Comparison of ENCODE assay signal across 8 cellular contexts in the genomic region with DNA sequence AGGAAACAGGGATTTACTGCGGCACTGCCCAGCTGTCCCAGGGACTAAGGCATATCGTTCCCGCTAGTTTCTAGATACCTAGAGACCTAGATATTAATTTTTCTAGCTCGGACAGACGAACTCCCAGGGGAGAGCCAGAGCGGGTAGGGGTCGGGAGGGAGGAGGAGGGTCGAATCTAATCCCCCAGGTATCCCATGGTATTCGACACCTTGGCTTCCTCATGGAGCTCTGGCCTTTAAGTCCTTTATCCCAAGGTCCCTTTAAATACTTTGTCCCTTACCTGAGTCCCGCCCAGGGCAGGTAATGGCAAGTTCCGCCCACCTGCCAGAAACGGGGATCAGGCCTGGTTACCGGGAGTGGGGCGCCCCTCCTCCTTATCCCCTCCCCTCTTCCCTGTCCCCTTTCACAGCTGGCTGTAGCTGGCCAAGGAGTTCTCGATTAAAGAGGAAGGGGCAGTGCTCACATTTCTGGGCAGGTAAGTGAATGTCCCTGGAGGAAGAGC. TPM values are rescaled to one million over a fixed set of nuclear protein-coding genes. Genes with fewer than 3 reads are reported as not detected.
DNase-seq lines count a peak whose midpoint lies in the region; ATAC-seq and TF ChIP-seq lines count a peak whose summit lies in the region.

A gene (plus strand): TSS at position 310 of the 502 bp plus-strand sequence. CDS start 1,904 bp downstream, outside the sequence.

- in situ Hi-C loops in GM23248 (cut with MboI): no loop called here

- intact Hi-C loops in sciatic nerve (cut with DNase I): loop anchor here (10.0 kb wide), 1 partner anchor 94 kb away; a partner anchor contains a TSS

- no peak for TF ChIP-seq CTCF in foreskin keratinocyte (conservative IDR thresholded peaks at IDR 0.05)

- H4K20me1 ChIP-seq in GM23248 (ENCODE audit: insufficient read depth): no peaks in the 10 kb centered on the region

- H3K4me3 ChIP-seq in GM23248 (peak within 1 kb of the TSS; percentile 83), SK-N-MC (peak within 1 kb of the TSS; percentile 100)

- no peaks in the 10 kb centered on the region; the same call in 1 of the 2 replicates for H3F3A ChIP-seq in GM23248 (ENCODE audit: insufficient read depth)

- 26 to 30% methylated on average over 15 of the region's 15 CpGs for WGBS in GM23248 (ENCODE audit: low coverage in 1 of 2, low lambda C conversion rate in 2 of 2, missing lambda C conversion rate in 2 of 2), 2 experiments

- peak within 1 kb of the TSS; percentile 85 for H3K9ac ChIP-seq in GM23248
- H3K9ac ChIP-seq in SK-N-MC (ENCODE audit: insufficient read length): peak within 1 kb of the TSS; percentile 91

- H3K4me1 ChIP-seq in GM23248 (ENCODE audit: insufficient read depth): peaks cover 8% of the 10 kb centered on the region
- H3K4me1 ChIP-seq in foreskin keratinocyte: peaks cover 8% of the 10 kb centered on the region

- DNase-seq in GM23248: no peak
- no peak for DNase-seq in SK-N-MC (ENCODE audit: low read depth, low spot score)
- DNase-seq in foreskin keratinocyte: peak in 1 of 2 donors; percentile 29
- no peak for DNase-seq in sciatic nerve (ENCODE audit: low spot score)
- no peak for DNase-seq in effector CD4-positive, alpha-beta T cell
- DNase-seq in activated CD4-positive, CD25-positive, alpha-beta regulatory T cell treated with anti-CD3 and anti-CD28 coated beads, Interleukin-2, amount 50 U/mL, for 72 hours: no peak
- DNase-seq in activated CD8-positive, alpha-beta memory T cell treated with anti-CD3 and anti-CD28 coated beads, Interleukin-2, amount 50 U/mL, for 48 hours: no peak

- H3K79me2 ChIP-seq in GM23248 (ENCODE audit: insufficient read depth): peaks cover 42% of the 10 kb centered on the region

- H3K27ac ChIP-seq in GM23248: peak within 1 kb of the TSS; percentile 18
- peak within 1 kb of the TSS; percentile 72; the same call in 1 of the 2 replicates for H3K27ac ChIP-seq in SK-N-MC
- H3K27ac ChIP-seq in foreskin keratinocyte: peak within 1 kb of the TSS; percentile 29

- no peaks in the 10 kb centered on the region for H3K27me3 ChIP-seq in GM23248 (replicated peaks; ENCODE audit: insufficient read depth)
- no peaks in the 10 kb centered on the region for H3K27me3 ChIP-seq in foreskin keratinocyte

- H3K9me3 ChIP-seq in GM23248 (ENCODE audit: low read depth) (no peaks in the 10 kb centered on the region), SK-N-MC (ENCODE audit: low read depth, low read length) (no peaks in the 10 kb centered on the region)

- peak within 1 kb of the TSS; percentile 95 for H2AFZ ChIP-seq in GM23248

- peak within 1 kb of the TSS; percentile 92 for H3K4me2 ChIP-seq in GM23248 (ENCODE audit: unreplicated experiment)

- no peaks in the 10 kb centered on the region for H3K9me2 ChIP-seq in GM23248 (ENCODE audit: insufficient read depth)

- H3K36me3 ChIP-seq in GM23248 (ENCODE audit: low read depth): peaks cover 3% of the 10 kb centered on the region; the same call in 1 of the 2 replicates
- peaks cover 7% of the 10 kb centered on the region for H3K36me3 ChIP-seq in SK-N-MC (ENCODE audit: insufficient read depth, low read length)

- peak; percentile 21 for ATAC-seq in foreskin keratinocyte
- ATAC-seq in sciatic nerve: peak; percentile 6
- ATAC-seq in HG03342 (IDR thresholded peaks at IDR 0.05; ENCODE audit: unreplicated experiment): no peak

RNA-seq across cellular contexts. Expression of the gene that starts here (rescaled TPM):
- total RNA-seq in GM23248 (2014; rRNA removed; shearing (Covaris generic)): not detected in 2 replicates
- polyA plus RNA-seq in GM23248 (2016; fragmentation: Nextera tagmentation; extraction: Ambion mirVana) (0.13 and 0.18 TPM in 2 replicates), foreskin keratinocyte (9.3 and 9.5 TPM in 2 replicates)
- total RNA-seq in foreskin keratinocyte (5.9 and 6.6 TPM in 2 replicates), sciatic nerve (1.7 TPM)

Comparison
In these comparisons a context has a peak if more than half of its experiments do, and no peak if none do; other contexts are left out.
1. H3K27ac ChIP-seq: peak in every context shown above with its lines; median percentile 72 in SK-N-MC; 29 in foreskin keratinocyte; 18 in GM23248.